In the genomic region with DNA sequence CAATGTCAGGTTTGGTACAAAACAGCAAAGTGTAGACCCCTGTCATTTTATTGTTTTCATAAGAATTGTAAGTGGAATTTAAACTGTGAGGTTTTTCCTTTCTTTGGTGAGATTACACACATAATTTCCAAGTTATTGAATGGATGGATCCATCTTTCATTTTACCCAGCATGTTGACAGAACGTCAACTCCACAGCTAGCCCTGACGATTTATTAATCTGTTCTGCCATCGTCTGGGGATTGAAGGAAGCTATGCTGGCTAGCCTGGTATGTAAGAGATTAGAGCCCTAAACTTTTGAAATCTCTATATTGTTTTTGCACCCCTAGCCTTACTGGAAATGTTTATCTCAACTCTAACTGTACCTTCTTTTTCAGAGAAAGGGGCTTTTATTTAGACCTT, we compare ENCODE assay signal across 10 cellular contexts. TPM values are rescaled to one million over a fixed set of nuclear protein-coding genes. Genes with fewer than 3 reads are reported as not detected.
DNase-seq lines count a peak whose midpoint lies in the region; ATAC-seq and TF ChIP-seq lines count a peak whose summit lies in the region.
"Had no signal": no experiment of that assay in that cellular context is flagged by ENCODE, and none has a peak within 500 bp of the region (broad histone marks: within the 10 kb centered on the region; RNA-seq: fewer than 3 reads in every experiment).

No MANE protein-coding gene starts in this region.

- H4K20me1 ChIP-seq in BLaER1 treated with 17β-estradiol and CSF1 and Interleukin-3, amounts not matched to agents 10 nM and 100 nM, result peaks cover 0 to 39% (median 0%) of the 10 kb centered on the region in 11 experiments; a peak in 6 of 22 replicates
- H4K20me1 ChIP-seq in fibroblast of lung (ENCODE audit: control insufficient read depth, extremely low read depth, insufficient read depth, low read length), result no peaks in the 10 kb centered on the region

- peak; percentile 24 for DNase-seq in NCI-H748 treated with DMSO at 0.1 percent for 48 hours (lab: John Stamatoyannopoulos, UW)
- peak in 1 of 2 donors; percentile 51 for DNase-seq in fibroblast of lung (ENCODE audit: low read depth in 2 of 2)
- DNase-seq in NCI-H128 (lab: John Stamatoyannopoulos, UW; ENCODE audit: unreplicated experiment), result no peak
- no peak for DNase-seq in dermis blood vessel endothelial cell
- DNase-seq in SIG-M5 treated with dmso at 0.1 percent for 504 hours (lab: John Stamatoyannopoulos, UW; ENCODE audit: unreplicated experiment), result no peak
- DNase-seq in NCI-H1436 treated with DMSO at 0.1 percent for 48 hours (lab: John Stamatoyannopoulos, UW), result no peak
- DNase-seq: activated effector memory CD4-positive, alpha-beta T cell treated with anti-CD3 and anti-CD28 coated beads, Interleukin-2, amount 50 U/mL, for 16 hours; Peyer's patch had no signal

- peak overlapping the region in 5 of 10 experiments; percentile 29 to 75 (median 52); a peak in 7 of 20 replicates for H3K4me3 ChIP-seq in BLaER1 treated with 17β-estradiol and CSF1 and Interleukin-3, amounts not matched to agents 10 nM and 100 nM
- H3K4me3 ChIP-seq in fibroblast of lung (replicated peaks in 1 of 4; ENCODE audit: control extremely low read depth in 1 of 4, insufficient read depth in 1 of 4, low read depth in 3 of 4, low read length in 4 of 4), result no peak overlapping the region
- H3K4me3 ChIP-seq: Peyer's patch had no signal

- peak overlapping the region in 9 of 11 experiments; percentile 19 to 82 (median 65); a peak in 16 of 22 replicates for H3K27ac ChIP-seq in BLaER1 treated with 17β-estradiol and CSF1 and Interleukin-3, amounts not matched to agents 10 nM and 100 nM
- H3K27ac ChIP-seq in fibroblast of lung (ENCODE audit: insufficient read depth, low read length), result no peak overlapping the region
- H3K27ac ChIP-seq: Peyer's patch had no signal

- peaks cover 45 to 66% (median 54%) of the 10 kb centered on the region in 11 experiments for H3K27me3 ChIP-seq in BLaER1 treated with 17β-estradiol and CSF1 and Interleukin-3, amounts not matched to agents 10 nM and 100 nM
- H3K27me3 ChIP-seq in fibroblast of lung (ENCODE audit: control insufficient read depth, insufficient read depth, low read length), result no peaks in the 10 kb centered on the region
- H3K27me3 ChIP-seq: Peyer's patch had no signal

- H3K9me3 ChIP-seq in BLaER1 treated with 17β-estradiol and CSF1 and Interleukin-3, amounts not matched to agents 10 nM and 100 nM (replicated peaks in 1 of 11), result no peaks in the 10 kb centered on the region
- H3K9me3 ChIP-seq in fibroblast of lung (ENCODE audit: control insufficient read depth, insufficient read depth, low read depth, low read length), result no peaks in the 10 kb centered on the region
- H3K9me3 ChIP-seq: Peyer's patch had no signal

- peaks cover 0 to 67% (median 30%) of the 10 kb centered on the region in 11 experiments; a peak in 19 of 22 replicates for H3K36me3 ChIP-seq in BLaER1 treated with 17β-estradiol and CSF1 and Interleukin-3, amounts not matched to agents 10 nM and 100 nM
- H3K36me3 ChIP-seq in fibroblast of lung (ENCODE audit: control insufficient read depth, insufficient read depth, low read length), result no peaks in the 10 kb centered on the region
- H3K36me3 ChIP-seq: Peyer's patch had no signal

- no peak overlapping the region for H2AFZ ChIP-seq in fibroblast of lung (ENCODE audit: low read length)

- peaks cover 13 to 39% (median 30%) of the 10 kb centered on the region in 10 experiments; a peak in 19 of 20 replicates for H3K4me1 ChIP-seq in BLaER1 treated with 17β-estradiol and CSF1 and Interleukin-3, amounts not matched to agents 10 nM and 100 nM
- H3K4me1 ChIP-seq in fibroblast of lung (ENCODE audit: control insufficient read depth, extremely low read depth, insufficient read depth, low read length), result no peaks in the 10 kb centered on the region
- H3K4me1 ChIP-seq: Peyer's patch had no signal

- ATAC-seq in GM19438 (IDR thresholded peaks at IDR 0.05; ENCODE audit: low read depth, unreplicated experiment), result peak; percentile 66

- peak overlapping the region; percentile 54 to 71 (median 62); a peak in 20 of 22 replicates for H3K4me2 ChIP-seq in BLaER1 treated with 17β-estradiol and CSF1 and Interleukin-3, amounts not matched to agents 10 nM and 100 nM
- H3K4me2 ChIP-seq in fibroblast of lung (ENCODE audit: extremely low read depth, insufficient read depth, low read length), result no peak overlapping the region

- H3K79me2 ChIP-seq in fibroblast of lung (ENCODE audit: control insufficient read depth, insufficient read depth, low read length), result no peaks in the 10 kb centered on the region

- H3K9ac ChIP-seq in BLaER1 treated with 17β-estradiol and CSF1 and Interleukin-3, amounts not matched to agents 10 nM and 100 nM, result peak overlapping the region in 9 of 11 experiments; percentile 9 to 80 (median 70); a peak in 14 of 22 replicates
- H3K9ac ChIP-seq in fibroblast of lung (ENCODE audit: insufficient read depth, low read length), result no peak overlapping the region

- TF ChIP-seq CTCF in fibroblast of lung (conservative IDR thresholded peaks at IDR 0.05 in 1 of 2, IDR thresholded peaks at IDR 0.05 in 1 of 2; ENCODE audit: low read depth in 1 of 2, low read length in 2 of 2), result peak; percentile 14 to 22

RNA-seq across cellular contexts. Expression of gene WNT16, which starts 8.6 kb away (rescaled TPM):
- 3.8 TPM in 1 of 2 replicates, not detected in the other for total RNA-seq in fibroblast of lung
- polyA plus RNA-seq in fibroblast of lung, result 1.2 and 7.3 TPM in 2 replicates
- 1.0 and 6.3 TPM in 2 replicates for polyA plus RNA-seq in fibroblast of lung (2012)
- 0.55 and 12.6 TPM in 2 replicates for polyA minus RNA-seq in fibroblast of lung (ENCODE audit: low replicate concordance)
- not detected in 2 replicates for total RNA-seq in dermis blood vessel endothelial cell
- total RNA-seq: Peyer's patch had no signal

RNA-seq across cellular contexts. Expression of gene FAM3C, which starts 58.7 kb away (rescaled TPM):
- total RNA-seq in fibroblast of lung, result 21.6 and 26.3 TPM in 2 replicates
- 51.4 and 60.8 TPM in 2 replicates for polyA plus RNA-seq in fibroblast of lung
- 47.7 and 52.0 TPM in 2 replicates for polyA plus RNA-seq in fibroblast of lung (2012)
- polyA minus RNA-seq in fibroblast of lung (ENCODE audit: low replicate concordance), result not detected in 2 replicates
- 39.8 and 64.1 TPM in 2 replicates for total RNA-seq in dermis blood vessel endothelial cell
